In the genomic region with DNA sequence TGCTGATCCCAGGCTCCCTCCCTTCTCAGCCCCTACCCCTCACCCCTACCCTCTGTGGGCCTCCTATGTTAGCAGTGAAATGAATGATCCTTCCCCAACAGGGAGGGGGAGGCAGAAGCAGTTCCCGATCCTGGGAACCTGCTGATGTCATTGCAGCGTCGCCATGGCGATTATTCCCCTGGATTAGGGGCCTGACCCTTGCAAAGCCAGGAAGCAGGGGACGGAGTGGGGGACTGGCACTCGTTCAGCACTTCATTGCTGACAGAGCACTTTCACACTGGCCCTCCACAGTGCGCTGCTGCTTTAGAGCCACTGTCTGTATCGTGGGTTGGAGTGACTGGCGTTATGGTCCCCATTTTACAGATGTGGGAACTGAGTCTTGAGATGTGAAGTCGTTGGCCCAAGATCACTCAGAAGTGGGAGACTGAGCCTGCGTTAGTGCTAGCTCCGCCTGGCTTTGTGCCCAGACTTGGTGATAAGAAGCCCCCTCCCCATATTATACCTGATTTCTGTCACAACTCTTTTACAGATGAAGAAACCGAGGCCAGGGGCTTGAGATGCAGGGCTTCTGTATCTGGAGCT, we compare ENCODE assay signal across 1 cellular context.
TF ChIP-seq lines count a peak whose summit lies in the region.

No MANE protein-coding gene starts in this region.

TF ChIP-seq in H1, 55 proteins besides CTCF, POLR2A, EP300 and RAD21:
- TF ChIP-seq KDM1A (IDR thresholded peaks at IDR 0.05; ENCODE audit: borderline replicate concordance, low read length) (0 out of 2 replicates have a peak, but pooled peaks have one; percentile 47), ASH2L (IDR thresholded peaks at IDR 0.05; ENCODE audit: low read length) (no peak), SP2 (IDR thresholded peaks at IDR 0.05; ENCODE audit: low read length) (no peak)
- TF ChIP-seq, protein P1, sequence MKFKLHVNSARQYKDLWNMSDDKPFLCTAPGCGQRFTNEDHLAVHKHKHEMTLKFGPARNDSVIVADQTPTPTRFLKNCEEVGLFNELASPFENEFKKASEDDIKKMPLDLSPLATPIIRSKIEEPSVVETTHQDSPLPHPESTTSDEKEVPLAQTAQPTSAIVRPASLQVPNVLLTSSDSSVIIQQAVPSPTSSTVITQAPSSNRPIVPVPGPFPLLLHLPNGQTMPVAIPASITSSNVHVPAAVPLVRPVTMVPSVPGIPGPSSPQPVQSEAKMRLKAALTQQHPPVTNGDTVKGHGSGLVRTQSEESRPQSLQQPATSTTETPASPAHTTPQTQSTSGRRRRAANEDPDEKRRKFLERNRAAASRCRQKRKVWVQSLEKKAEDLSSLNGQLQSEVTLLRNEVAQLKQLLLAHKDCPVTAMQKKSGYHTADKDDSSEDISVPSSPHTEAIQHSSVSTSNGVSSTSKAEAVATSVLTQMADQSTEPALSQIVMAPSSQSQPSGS (IDR thresholded peaks at IDR 0.05; ENCODE audit: low read length) = no peak
- TF ChIP-seq, protein P2, sequence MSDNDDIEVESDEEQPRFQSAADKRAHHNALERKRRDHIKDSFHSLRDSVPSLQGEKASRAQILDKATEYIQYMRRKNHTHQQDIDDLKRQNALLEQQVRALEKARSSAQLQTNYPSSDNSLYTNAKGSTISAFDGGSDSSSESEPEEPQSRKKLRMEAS (IDR thresholded peaks at IDR 0.05) = no peak
- TF ChIP-seq, protein P3, sequence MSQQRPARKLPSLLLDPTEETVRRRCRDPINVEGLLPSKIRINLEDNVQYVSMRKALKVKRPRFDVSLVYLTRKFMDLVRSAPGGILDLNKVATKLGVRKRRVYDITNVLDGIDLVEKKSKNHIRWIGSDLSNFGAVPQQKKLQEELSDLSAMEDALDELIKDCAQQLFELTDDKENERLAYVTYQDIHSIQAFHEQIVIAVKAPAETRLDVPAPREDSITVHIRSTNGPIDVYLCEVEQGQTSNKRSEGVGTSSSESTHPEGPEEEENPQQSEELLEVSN (IDR thresholded peaks at IDR 0.05) = no peak
TF ChIP-seq in H1: peak in this region for 1.
